ENCODE assay signal across 8 cellular contexts in the genomic region with DNA sequence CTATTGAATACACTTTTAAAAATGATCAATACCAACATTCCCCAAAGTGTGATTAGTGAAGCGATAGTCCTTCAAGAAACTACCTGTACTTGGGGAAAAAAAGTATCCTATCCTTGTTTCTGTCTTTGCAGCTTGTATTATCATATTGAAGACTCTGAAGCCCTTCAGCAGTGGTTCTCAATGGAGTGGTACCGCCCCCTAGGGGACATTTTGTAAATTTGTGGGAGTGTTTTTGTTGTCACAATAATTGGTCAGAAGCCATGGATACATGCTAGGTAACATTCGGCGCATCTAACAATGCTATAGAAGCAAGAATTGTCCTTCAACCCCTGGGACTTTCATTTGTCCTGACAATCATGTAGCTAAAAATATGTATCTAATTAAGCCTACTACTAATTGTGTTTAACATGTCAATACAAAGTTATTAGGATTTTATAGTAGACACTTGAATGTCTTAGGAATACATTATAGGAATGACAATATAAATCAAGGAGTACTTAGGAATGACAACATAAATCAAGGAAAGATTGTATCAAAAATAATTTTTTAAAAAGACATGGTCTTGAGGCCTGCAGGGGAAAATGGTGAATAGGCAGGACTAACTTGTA. TPM values are rescaled to one million over a fixed set of nuclear protein-coding genes. Genes with fewer than 3 reads are reported as not detected.
DNase-seq lines count a peak whose midpoint lies in the region; ATAC-seq and TF ChIP-seq lines count a peak whose summit lies in the region.

No MANE protein-coding gene starts in this region.

- peaks cover 18% of the 10 kb centered on the region for H3K9me3 Mint-ChIP-seq in neural crest cell

- no peak overlapping the region for H3K27ac Mint-ChIP-seq in T-helper 17 cell
- no peak overlapping the region for H3K27ac Mint-ChIP-seq in neural crest cell (ENCODE audit: unreplicated experiment)

- ATAC-seq in GM21447 (IDR thresholded peaks at IDR 0.05; ENCODE audit: unreplicated experiment), result peak; percentile 70
- peak; percentile 56 for ATAC-seq in T-helper 17 cell
- ATAC-seq in HG03039 (IDR thresholded peaks at IDR 0.05; ENCODE audit: unreplicated experiment), result no peak

- H3K36me3 Mint-ChIP-seq in T-helper 17 cell (ENCODE audit: low read depth), result no peaks in the 10 kb centered on the region
- H3K36me3 Mint-ChIP-seq in neural crest cell (ENCODE audit: low read depth), result peaks cover 43% of the 10 kb centered on the region

- peaks cover 2% of the 10 kb centered on the region for H3K4me1 Mint-ChIP-seq in T-helper 17 cell
- no peaks in the 10 kb centered on the region for H3K4me1 Mint-ChIP-seq in neural crest cell

- peak; percentile 59 for TF ChIP-seq CTCF in LNCaP clone FGC (IDR thresholded peaks at IDR 0.05; ENCODE audit: control insufficient read depth, extremely low read depth, insufficient read depth)
- TF ChIP-seq CTCF in epithelial cell of esophagus (IDR thresholded peaks at IDR 0.05; ENCODE audit: insufficient read depth, low read depth, low read length, missing control alignments), result peak; percentile 48
- peak; percentile 66 for TF ChIP-seq CTCF in neural crest cell (conservative IDR thresholded peaks at IDR 0.05)

- H3K27me3 Mint-ChIP-seq in T-helper 17 cell (no peaks in the 10 kb centered on the region), neural crest cell (ENCODE audit: low read depth) (no peaks in the 10 kb centered on the region)

- DNase-seq in NOMO-1 (lab: John Stamatoyannopoulos, UW; ENCODE audit: unreplicated experiment in 2 of 2) (peak; percentile 9 to 69), NOMO-1 treated with dmso at 0.1 percent for 144 hours (lab: John Stamatoyannopoulos, UW; ENCODE audit: unreplicated experiment) (no peak), LNCaP clone FGC (ENCODE audit: low read depth) (peak; percentile 47), T-helper 17 cell (peak in 1 of 3 donors; percentile 26), epithelial cell of esophagus (ENCODE audit: low read depth) (peak; percentile 66), neural crest cell (ENCODE audit: low read depth, low spot score) (peak; percentile 20)

- H3K4me3 Mint-ChIP-seq in T-helper 17 cell, result no peak overlapping the region
- no peak overlapping the region for H3K4me3 Mint-ChIP-seq in neural crest cell

- H3K9me3 ChIP-seq in T-helper 17 cell (ENCODE audit: control insufficient read depth, low read length, poor library complexity, severe bottlenecking), result no peaks in the 10 kb centered on the region

- H3K4me3 ChIP-seq in LNCaP clone FGC (ENCODE audit: low read depth, low read length) (no peak overlapping the region), epithelial cell of esophagus (ENCODE audit: low read length) (no peak overlapping the region)

RNA-seq across cellular contexts. Expression of a gene that starts 53.7 kb away (rescaled TPM):
- total RNA-seq in T-helper 17 cell (10 to 100 TPM; 45.0 to 46.2 TPM), neural crest cell (40.7 and 42.0 TPM in 2 replicates)
